In genomic region chr15:50494547-50494946, GRCh38 we compare ENCODE assay signal across 4 cellular contexts. TPM values are rescaled to one million over a fixed set of nuclear protein-coding genes. Genes with fewer than 3 reads are reported as not detected.
"Had no signal": no experiment of that assay in that cellular context is flagged by ENCODE, and none has a peak within 500 bp of the region (broad histone marks: within the 10 kb centered on the region; RNA-seq: fewer than 3 reads in every experiment).

No MANE protein-coding gene starts in this region.

RNA-seq across cellular contexts. Expression of gene USP50, which starts 51.9 kb away (rescaled TPM):
- total RNA-seq: LHCN-M2, M059J, MCF 10A, NCI-H460 had no signal
